23 cellular contexts compared by ENCODE assay signal in the genomic region with DNA sequence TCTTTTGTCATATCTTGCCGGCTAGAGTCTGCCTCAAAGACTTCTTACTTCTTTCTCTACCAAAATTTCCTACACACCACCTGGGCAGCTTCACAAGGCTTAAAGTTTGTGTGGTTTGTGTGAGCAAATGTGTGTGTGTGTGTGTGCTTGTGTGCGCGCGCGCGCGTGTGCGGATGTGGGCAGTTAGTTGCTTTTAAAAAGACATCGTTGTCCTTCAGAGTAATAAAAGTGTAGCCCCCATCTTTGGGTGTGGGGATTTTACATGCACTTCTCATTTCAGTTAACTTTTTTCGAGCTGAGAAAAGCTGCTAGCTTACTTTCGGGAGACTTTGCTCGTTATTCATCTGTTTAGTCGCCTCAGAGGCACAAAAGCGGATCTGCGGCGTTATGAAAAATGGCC. TPM values are rescaled to one million over a fixed set of nuclear protein-coding genes. Genes with fewer than 3 reads are reported as not detected.
"Had no signal": no experiment of that assay in that cellular context is flagged by ENCODE, and none has a peak within 500 bp of the region (broad histone marks: within the 10 kb centered on the region; RNA-seq: fewer than 3 reads in every experiment).

No MANE protein-coding gene starts in this region.

- H3K27ac ChIP-seq: colonic mucosa, gastrocnemius medialis, heart left ventricle, neutrophil, tibial nerve, uterus had no signal

- ATAC-seq: activated naive CD8-positive, alpha-beta T cell treated with anti-CD3 and anti-CD28 coated beads, Interleukin-2, amount 50 U/mL, for 24 hours; gastrocnemius medialis; heart left ventricle; left ventricle myocardium superior; mucosa of descending colon; stimulated activated naive CD8-positive, alpha-beta T cell treated with anti-CD3 and anti-CD28 coated beads, Interleukin-15, Interleukin-2, amounts not matched to agents 100 U/mL and 50 U/mL, for 24 hours had no signal

- H3K4me1 ChIP-seq: colonic mucosa, uterus had no signal

- DNase-seq: activated CD4-positive, alpha-beta T cell treated with anti-CD3 and anti-CD28 coated beads, Interleukin-2, amount 50 U/mL, for 1 hour; activated CD4-positive, CD25-positive, alpha-beta regulatory T cell treated with anti-CD3 and anti-CD28 coated beads, Interleukin-2, amount 50 U/mL, for 72 hours; activated CD8-positive, alpha-beta memory T cell treated with anti-CD3 and anti-CD28 coated beads, Interleukin-2, amount 50 U/mL, for 48 hours; activated effector memory CD4-positive, alpha-beta T cell treated with Interleukin-2 at 50 U/mL for 16 hours; activated naive CD4-positive, alpha-beta T cell treated with anti-CD3 and anti-CD28 coated beads, Interleukin-2, amount 10 ng/mL, durations not matched to agents 7 days and 5 days; activated naive CD8-positive, alpha-beta T cell treated with anti-CD3 and anti-CD28 coated beads, Interleukin-2, amount 50 U/mL, for 24 hours; activated T-cell treated with anti-CD3 and anti-CD28 coated beads, Interleukin-2, amount 50 U/mL, for 48 hours; aorta; colonic mucosa; gastrocnemius medialis; heart left ventricle; left ventricle myocardium superior; mucosa of descending colon; naive B cell; posterior cingulate gyrus; stimulated activated naive CD8-positive, alpha-beta T cell treated with anti-CD3 and anti-CD28 coated beads, Interleukin-15, Interleukin-2, amounts not matched to agents 100 U/mL and 50 U/mL, for 24 hours; uterus had no signal

- H3K4me3 Mint-ChIP-seq: activated naive CD4-positive, alpha-beta T cell treated with anti-CD3 and anti-CD28 coated beads, Interleukin-2, amount 10 ng/mL, durations not matched to agents 7 days and 5 days; activated naive CD8-positive, alpha-beta T cell treated with anti-CD3 and anti-CD28 coated beads, Interleukin-2, amount 50 U/mL, for 24 hours; T-helper 1 cell treated with Interleukin-12 subunit alpha and Interleukin-12 subunit beta and Interleukin-4 antibody, amounts not matched to agents 30 μg/mL and 1 μg/mL, for 36 hours had no signal

- H3K4me1 Mint-ChIP-seq: activated naive CD4-positive, alpha-beta T cell treated with anti-CD3 and anti-CD28 coated beads, Interleukin-2, amount 10 ng/mL, durations not matched to agents 7 days and 5 days; activated naive CD8-positive, alpha-beta T cell treated with anti-CD3 and anti-CD28 coated beads, Interleukin-2, amount 50 U/mL, for 24 hours; naive B cell had no signal

- H3K36me3 ChIP-seq: colonic mucosa, gastrocnemius medialis, heart left ventricle, neutrophil, tibial nerve, uterus had no signal

- H3K36me3 Mint-ChIP-seq: activated naive CD4-positive, alpha-beta T cell treated with anti-CD3 and anti-CD28 coated beads, Interleukin-2, amount 10 ng/mL, durations not matched to agents 7 days and 5 days had no signal

- H3K9me3 ChIP-seq: colonic mucosa, gastrocnemius medialis, heart left ventricle, mucosa of descending colon, neutrophil, uterus had no signal

- H3K9me3 Mint-ChIP-seq: activated naive CD4-positive, alpha-beta T cell treated with anti-CD3 and anti-CD28 coated beads, Interleukin-2, amount 10 ng/mL, durations not matched to agents 7 days and 5 days; T-helper 1 cell treated with Interleukin-12 subunit alpha and Interleukin-12 subunit beta and Interleukin-4 antibody, amounts not matched to agents 30 μg/mL and 1 μg/mL, for 36 hours had no signal

- H3K27ac Mint-ChIP-seq: activated naive CD4-positive, alpha-beta T cell treated with anti-CD3 and anti-CD28 coated beads, Interleukin-2, amount 10 ng/mL, durations not matched to agents 7 days and 5 days; activated naive CD8-positive, alpha-beta T cell treated with anti-CD3 and anti-CD28 coated beads, Interleukin-2, amount 50 U/mL, for 24 hours; T-helper 1 cell treated with Interleukin-12 subunit alpha and Interleukin-12 subunit beta and Interleukin-4 antibody, amounts not matched to agents 30 μg/mL and 1 μg/mL, for 36 hours had no signal

- H3K4me3 ChIP-seq: colonic mucosa, heart left ventricle, mucosa of descending colon, tibial nerve, uterus had no signal

RNA-seq across cellular contexts. Expression of a gene that starts 36.0 kb away (rescaled TPM):
- total RNA-seq: cardiac septum, colonic mucosa, heart left ventricle, kidney epithelial cell, left ventricle myocardium superior, mucosa of descending colon, uterus had no signal
- polyA plus RNA-seq: esophagus, heart left ventricle had no signal

RNA-seq across cellular contexts. Expression of a gene that starts 38.8 kb away (rescaled TPM):
- total RNA-seq: cardiac septum, kidney epithelial cell, left ventricle myocardium superior, tibial nerve, uterus had no signal
- polyA plus RNA-seq: esophagus, heart left ventricle had no signal
